In the genomic region with DNA sequence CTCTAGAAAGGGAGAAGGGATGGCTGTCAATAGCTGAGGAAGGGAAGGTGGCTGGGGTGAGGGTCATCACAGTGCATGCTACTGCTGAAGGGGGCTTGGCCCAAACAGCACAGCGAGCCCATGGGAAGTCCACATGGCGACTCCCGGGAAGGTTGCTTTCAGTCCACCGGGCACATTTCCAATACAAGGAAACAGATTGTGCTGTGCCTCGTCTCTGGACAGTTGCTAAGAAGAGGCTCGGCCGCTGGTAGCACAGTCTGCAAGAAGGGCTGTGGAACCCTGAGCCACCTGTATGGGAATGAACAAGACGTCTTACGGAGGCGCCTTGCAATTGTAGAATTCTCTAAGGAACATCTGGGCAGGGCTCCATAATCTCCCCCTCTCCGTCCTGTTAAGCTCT, we compare ENCODE assay signal across 19 cellular contexts.
"Had no signal": no experiment of that assay in that cellular context is flagged by ENCODE, and none has a peak within 500 bp of the region (broad histone marks: within the 10 kb centered on the region; RNA-seq: fewer than 3 reads in every experiment).

No MANE protein-coding gene starts in this region.

- H3K9me3 Mint-ChIP-seq: activated CD4-positive, alpha-beta memory T cell treated with anti-CD3 and anti-CD28 coated beads, Interleukin-2, amount 10 ng/mL, durations not matched to agents 7 days and 5 days; activated naive CD4-positive, alpha-beta T cell treated with anti-CD3 and anti-CD28 coated beads, Interleukin-2, amount 10 ng/mL, durations not matched to agents 7 days and 5 days; activated naive CD8-positive, alpha-beta T cell treated with anti-CD3 and anti-CD28 coated beads for 36 hours; activated T-helper 17 cell treated with anti-CD3 and anti-CD28 coated beads, Interleukin-2, amount 50 U/mL, for 72 hours had no signal

- H3K4me3 Mint-ChIP-seq: activated CD4-positive, alpha-beta memory T cell treated with anti-CD3 and anti-CD28 coated beads, Interleukin-2, amount 10 ng/mL, durations not matched to agents 7 days and 5 days; activated CD4-positive, alpha-beta T cell treated with anti-CD3 and anti-CD28 coated beads for 36 hours; activated naive CD4-positive, alpha-beta T cell treated with anti-CD3 and anti-CD28 coated beads, Interleukin-2, amount 10 ng/mL, durations not matched to agents 7 days and 5 days; activated naive CD8-positive, alpha-beta T cell treated with anti-CD3 and anti-CD28 coated beads for 36 hours; activated T-helper 17 cell treated with anti-CD3 and anti-CD28 coated beads, Interleukin-2, amount 50 U/mL, for 72 hours had no signal

- H3K27me3 Mint-ChIP-seq: activated CD4-positive, alpha-beta memory T cell treated with anti-CD3 and anti-CD28 coated beads, Interleukin-2, amount 10 ng/mL, durations not matched to agents 7 days and 5 days; activated CD4-positive, alpha-beta T cell treated with anti-CD3 and anti-CD28 coated beads for 36 hours; activated naive CD8-positive, alpha-beta T cell treated with anti-CD3 and anti-CD28 coated beads for 36 hours had no signal

- H3K27ac Mint-ChIP-seq: activated CD4-positive, alpha-beta memory T cell treated with anti-CD3 and anti-CD28 coated beads, Interleukin-2, amount 10 ng/mL, durations not matched to agents 7 days and 5 days; activated CD4-positive, alpha-beta T cell treated with anti-CD3 and anti-CD28 coated beads for 36 hours; activated naive CD4-positive, alpha-beta T cell treated with anti-CD3 and anti-CD28 coated beads, Interleukin-2, amount 10 ng/mL, durations not matched to agents 7 days and 5 days; activated naive CD8-positive, alpha-beta T cell treated with anti-CD3 and anti-CD28 coated beads for 36 hours; activated T-helper 17 cell treated with anti-CD3 and anti-CD28 coated beads, Interleukin-2, amount 50 U/mL, for 72 hours had no signal

- H3K4me3 ChIP-seq: SK-N-MC had no signal

- H3K27ac ChIP-seq: SK-N-MC, VCaP had no signal

- H3K4me1 Mint-ChIP-seq: activated CD4-positive, alpha-beta memory T cell treated with anti-CD3 and anti-CD28 coated beads, Interleukin-2, amount 10 ng/mL, durations not matched to agents 7 days and 5 days; activated CD4-positive, alpha-beta T cell treated with anti-CD3 and anti-CD28 coated beads for 36 hours; activated T-helper 17 cell treated with anti-CD3 and anti-CD28 coated beads, Interleukin-2, amount 50 U/mL, for 72 hours had no signal

- DNase-seq: activated CD4-positive, alpha-beta memory T cell treated with anti-CD3 and anti-CD28 coated beads, Interleukin-2, amount 10 ng/mL, durations not matched to agents 7 days and 5 days; activated CD4-positive, alpha-beta T cell treated with anti-CD3 and anti-CD28 coated beads for 36 hours; activated CD4-positive, alpha-beta T cell treated with anti-CD3 and anti-CD28 coated beads, Interleukin-2, amount 50 U/mL, for 1 hour; activated CD4-positive, CD25-positive, alpha-beta regulatory T cell; activated gamma-delta T cell treated with Interleukin-2 at 50 U/mL for 16 hours; activated naive CD4-positive, alpha-beta T cell treated with anti-CD3 and anti-CD28 coated beads, Interleukin-2, amount 10 ng/mL, durations not matched to agents 7 days and 5 days; activated naive CD8-positive, alpha-beta T cell treated with anti-CD3 and anti-CD28 coated beads for 36 hours; activated T-cell treated with anti-CD3 and anti-CD28 coated beads for 4 hours; activated T-cell treated with anti-CD3 and anti-CD28 coated beads, Interleukin-2, amount 50 U/mL, for 48 hours; Kasumi-1; KBM-7; NCI-H187 treated with DMSO at 0.1 percent for 48 hours; NCI-H226; NCI-H510A; SIG-M5; T-helper 1 cell had no signal

- ATAC-seq: activated CD4-positive, alpha-beta T cell treated with anti-CD3 and anti-CD28 coated beads for 36 hours; activated T-helper 17 cell treated with anti-CD3 and anti-CD28 coated beads, Interleukin-2, amount 50 U/mL, for 72 hours had no signal

- H3K36me3 Mint-ChIP-seq: activated naive CD4-positive, alpha-beta T cell treated with anti-CD3 and anti-CD28 coated beads, Interleukin-2, amount 10 ng/mL, durations not matched to agents 7 days and 5 days; activated naive CD8-positive, alpha-beta T cell treated with anti-CD3 and anti-CD28 coated beads for 36 hours had no signal
